9 cellular contexts compared by ENCODE assay signal in the genomic region with DNA sequence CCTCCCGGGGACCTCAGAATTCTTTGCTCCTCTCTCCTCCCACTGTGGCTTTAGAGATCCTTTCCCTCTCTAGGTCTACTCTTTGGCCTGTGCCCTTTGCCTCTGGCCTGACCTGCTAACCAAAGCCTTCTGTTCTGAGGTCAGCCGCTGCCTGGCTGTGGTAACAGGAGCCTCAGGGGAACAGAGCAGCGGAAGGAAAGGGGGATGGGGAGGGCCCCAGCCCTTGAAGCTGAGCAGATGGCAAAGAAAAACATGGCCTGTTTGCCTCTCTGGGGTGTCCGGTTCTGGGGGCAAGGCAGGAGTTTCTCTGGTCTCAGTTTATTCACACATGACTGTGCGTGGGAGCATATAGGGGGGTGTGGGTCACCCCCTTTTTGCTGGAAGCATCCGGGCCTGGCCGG. TPM values are rescaled to one million over a fixed set of nuclear protein-coding genes. Genes with fewer than 3 reads are reported as not detected.
DNase-seq lines count a peak whose midpoint lies in the region; ATAC-seq and TF ChIP-seq lines count a peak whose summit lies in the region.
"Had no signal": no experiment of that assay in that cellular context is flagged by ENCODE, and none has a peak within 500 bp of the region (broad histone marks: within the 10 kb centered on the region; RNA-seq: fewer than 3 reads in every experiment).

No MANE protein-coding gene starts in this region.

- H3K9me3 Mint-ChIP-seq in Caco-2 (ENCODE audit: unreplicated experiment) = no peaks in the 10 kb centered on the region
- no peaks in the 10 kb centered on the region for H3K9me3 Mint-ChIP-seq in activated B cell treated with CpG ODN at 0.5 μM for 24 hours
- H3K9me3 Mint-ChIP-seq in Calu3 (ENCODE audit: low read depth, unreplicated experiment) = no peaks in the 10 kb centered on the region
- H3K9me3 Mint-ChIP-seq: dendritic cell treated with granulocyte-macrophage colony-stimulating factor and Interleukin-4, amounts not matched to agents 40 ng/mL and 50 ng/mL, for 4 days had no signal

- no peaks in the 10 kb centered on the region for H3K9me2 ChIP-seq in hepatocyte (replicated peaks; ENCODE audit: insufficient read depth)

- BruUV-seq in Caco-2 (replicated peaks; lab: Mats Ljungman, UMichigan) (no TSS peak), A673 (replicated peaks; lab: Mats Ljungman, UMichigan) (no TSS peak), Calu3 (replicated peaks; lab: Mats Ljungman, UMichigan) (no TSS peak)

- intact Hi-C loops in Caco-2 (cut with micrococcal nuclease; ENCODE audit: unreplicated experiment) = loop anchor here (5.0 kb wide), 1 partner anchor 46 kb away; no protein-coding TSS in a partner anchor
- intact Hi-C loops in activated B cell treated with CpG ODN at 0.5 μM for 24 hours (cut with micrococcal nuclease) = loop anchor here (1.0 to 5.0 kb wide), 3 partner anchors 20 to 69 kb away; partner anchors contain the start of gene IFT22
- intact Hi-C loops in A673 (cut with micrococcal nuclease; ENCODE audit: unreplicated experiment) = no loop called here
- intact Hi-C loops in Calu3 (cut with micrococcal nuclease; ENCODE audit: unreplicated experiment) = no loop called here

- H3K4me3 Mint-ChIP-seq in Caco-2 (ENCODE audit: unreplicated experiment) = no peak overlapping the region
- H3K4me3 Mint-ChIP-seq in activated B cell treated with CpG ODN at 0.5 μM for 24 hours = peak overlapping the region; percentile 67
- H3K4me3 Mint-ChIP-seq in Calu3 (ENCODE audit: low read depth, unreplicated experiment) = no peak overlapping the region
- H3K4me3 Mint-ChIP-seq: dendritic cell treated with granulocyte-macrophage colony-stimulating factor and Interleukin-4, amounts not matched to agents 40 ng/mL and 50 ng/mL, for 4 days had no signal

- TF ChIP-seq CTCF in Caco-2 (IDR thresholded peaks at IDR 0.05; ENCODE audit: insufficient read depth in 1 of 2, low read depth in 1 of 2, low read length in 1 of 2, severe bottlenecking in 1 of 2, unreplicated experiment in 1 of 2) (no peak), activated B cell treated with CpG ODN at 0.5 μM for 24 hours (IDR thresholded peaks at IDR 0.05) (no peak), hepatocyte (IDR thresholded peaks at IDR 0.05; ENCODE audit: poor library complexity) (no peak), A673 (conservative IDR thresholded peaks at IDR 0.05; ENCODE audit: low read depth, low read length) (no peak), Calu3 (IDR thresholded peaks at IDR 0.05; ENCODE audit: unreplicated experiment) (no peak)

- H3K36me3 Mint-ChIP-seq in Caco-2 (ENCODE audit: insufficient read depth, unreplicated experiment) (peaks cover 8% of the 10 kb centered on the region), activated B cell treated with CpG ODN at 0.5 μM for 24 hours (ENCODE audit: low read depth) (no peaks in the 10 kb centered on the region), Calu3 (ENCODE audit: insufficient read depth, unreplicated experiment) (no peaks in the 10 kb centered on the region)

- peaks cover 6% of the 10 kb centered on the region for H3K4me1 Mint-ChIP-seq in Caco-2 (ENCODE audit: low read depth, unreplicated experiment)
- H3K4me1 Mint-ChIP-seq in activated B cell treated with CpG ODN at 0.5 μM for 24 hours = peaks cover 43% of the 10 kb centered on the region
- no peaks in the 10 kb centered on the region for H3K4me1 Mint-ChIP-seq in Calu3 (ENCODE audit: low read depth, unreplicated experiment)

- no peak overlapping the region for H3K27ac Mint-ChIP-seq in Caco-2 (ENCODE audit: unreplicated experiment)
- H3K27ac Mint-ChIP-seq in activated B cell treated with CpG ODN at 0.5 μM for 24 hours = peak overlapping the region; percentile 77
- H3K27ac Mint-ChIP-seq in Calu3 (ENCODE audit: unreplicated experiment) = no peak overlapping the region
- H3K27ac Mint-ChIP-seq: dendritic cell treated with granulocyte-macrophage colony-stimulating factor and Interleukin-4, amounts not matched to agents 40 ng/mL and 50 ng/mL, for 4 days had no signal

- H3K4me1 ChIP-seq in Caco-2 (peaks cover 19% of the 10 kb centered on the region), hepatocyte (ENCODE audit: insufficient read depth) (no peaks in the 10 kb centered on the region), A673 (ENCODE audit: insufficient read depth, low read length, poor library complexity, severe bottlenecking) (no peaks in the 10 kb centered on the region)

- CTCF ChIA-PET in Caco-2 (lab: Charles Lee) (interaction anchor here (0.6 kb wide), 1 partner anchor 83 kb away, joined by 3 read pairs; no protein-coding TSS in a partner anchor), activated B cell treated with CpG ODN at 0.5 μM for 24 hours (lab: Charles Lee) (interaction anchor here (1.5 to 1.8 kb wide), 2 partner anchors 21 to 26 kb away, joined by 8 read pairs; no protein-coding TSS in a partner anchor), A673 (lab: Charles Lee) (no interaction called here), Calu3 (lab: Charles Lee) (no interaction called here)

- H3K4me2 ChIP-seq in hepatocyte = no peak overlapping the region

- 56% methylated on average over 7 of the region's 7 CpGs for WGBS in hepatocyte (ENCODE audit: low lambda C conversion rate, missing lambda C conversion rate)

- H4K20me1 ChIP-seq in hepatocyte (ENCODE audit: insufficient read depth, poor library complexity, severe bottlenecking) = no peaks in the 10 kb centered on the region

- H3K79me2 ChIP-seq in hepatocyte = no peaks in the 10 kb centered on the region

- DNase-seq in Caco-2 (peak; percentile 66 to 80), activated B cell treated with CpG ODN at 0.5 μM for 24 hours (peak; percentile 41), hepatocyte (ENCODE audit: low spot score) (peak; percentile 37), A673 (ENCODE audit: low spot score) (no peak), NCI-H1105 treated with DMSO at 0.1 percent for 48 hours (lab: John Stamatoyannopoulos, UW) (no peak), Calu3 (no peak)

- H3K4me3 ChIP-seq in Caco-2 (ENCODE audit: low read depth, low read length) = no peak overlapping the region
- H3K4me3 ChIP-seq in hepatocyte = no peak overlapping the region
- no peak overlapping the region for H3K4me3 ChIP-seq in A673 (ENCODE audit: low read depth, low read length, poor library complexity, severe bottlenecking)

- H3K36me3 ChIP-seq in Caco-2 (ENCODE audit: control insufficient read depth, insufficient read depth, low read length) (no peaks in the 10 kb centered on the region), hepatocyte (replicated peaks; ENCODE audit: insufficient read depth, low read depth) (no peaks in the 10 kb centered on the region), A673 (ENCODE audit: insufficient read depth, low read length, poor library complexity, severe bottlenecking) (no peaks in the 10 kb centered on the region)

- POLR2A ChIA-PET in Caco-2 (lab: Charles Lee) = no interaction called here
- POLR2A ChIA-PET in activated B cell treated with CpG ODN at 0.5 μM for 24 hours (lab: Charles Lee) = interaction anchor here (0.5 kb wide), 1 partner anchor 50 kb away, joined by 4 read pairs; no protein-coding TSS in a partner anchor
- POLR2A ChIA-PET in A673 (lab: Charles Lee; ENCODE audit: low non-redundant PET) = no interaction called here

- H3K27me3 ChIP-seq in Caco-2 (replicated peaks; ENCODE audit: control insufficient read depth, insufficient read depth, low read length) (no peaks in the 10 kb centered on the region), hepatocyte (no peaks in the 10 kb centered on the region), A673 (replicated peaks; ENCODE audit: insufficient read depth, low read depth, low read length, poor library complexity) (no peaks in the 10 kb centered on the region)

- no peak overlapping the region for H3K27ac ChIP-seq in hepatocyte
- H3K27ac ChIP-seq in A673 (ENCODE audit: low read depth, low read length, poor library complexity, severe bottlenecking) = no peak overlapping the region

- ATAC-seq in GM19397 (IDR thresholded peaks at IDR 0.05; ENCODE audit: unreplicated experiment) (peak; percentile 98), HG03460 (IDR thresholded peaks at IDR 0.05; ENCODE audit: unreplicated experiment) (peak; percentile 93), activated B cell treated with CpG ODN at 0.5 μM for 24 hours (ENCODE audit: low read depth) (peak; percentile 96)

- H3K27me3 Mint-ChIP-seq in Caco-2 (ENCODE audit: insufficient read depth, unreplicated experiment) (no peaks in the 10 kb centered on the region), activated B cell treated with CpG ODN at 0.5 μM for 24 hours (peaks cover 5% of the 10 kb centered on the region), Calu3 (ENCODE audit: unreplicated experiment) (peaks cover 11% of the 10 kb centered on the region)

- H3K9me3 ChIP-seq in Caco-2 (no peaks in the 10 kb centered on the region), hepatocyte (ENCODE audit: low read depth) (no peaks in the 10 kb centered on the region), A673 (ENCODE audit: low read depth, low read length, poor library complexity, severe bottlenecking) (no peaks in the 10 kb centered on the region)

- no peak overlapping the region for H2AFZ ChIP-seq in hepatocyte

RNA-seq across cellular contexts. Expression of gene COL26A1, which starts 28.2 kb away (rescaled TPM):
- total RNA-seq in Caco-2 (2022) (19.1 and 23.3 TPM in 2 replicates), activated B cell treated with CpG ODN at 0.5 μM for 24 hours (not detected in 2 replicates), hepatocyte (9.4 and 11.6 TPM in 2 replicates), A673 (2021) (0.35 and 0.43 TPM in 2 replicates), Calu3 (2022) (not detected in 2 replicates)
- 10.8 and 19.1 TPM in 2 replicates for polyA plus RNA-seq in hepatocyte

Comparison
In these comparisons a context has a peak if more than half of its experiments do, and no peak if none do; other contexts are left out.
1. DNase-seq: peak in Caco-2 (2 of 2), activated B cell treated with CpG ODN at 0.5 μM for 24 hours (single experiment) and hepatocyte (single experiment); none in A673 (single experiment), NCI-H1105 treated with DMSO at 0.1 percent for 48 hours (single experiment) and Calu3 (single experiment).
2. CTCF ChIA-PET loops: an anchor here in Caco-2 (0.6 kb wide) and activated B cell treated with CpG ODN at 0.5 μM for 24 hours (1.5 to 1.8 kb wide); none called in A673 and Calu3.
3. intact Hi-C loops: an anchor here in Caco-2 (5.0 kb wide) and activated B cell treated with CpG ODN at 0.5 μM for 24 hours (1.0 to 5.0 kb wide); none called in A673 and Calu3.
4. Peak in every context shown above with its lines, with median percentiles within 50 percentile points of each other: ATAC-seq.